ENCODE assay signal across 15 cellular contexts in genomic region chr17:47665655-47666054, GRCh38. TPM values are rescaled to one million over a fixed set of nuclear protein-coding genes. Genes with fewer than 3 reads are reported as not detected.
DNase-seq lines count a peak whose midpoint lies in the region; ATAC-seq and TF ChIP-seq lines count a peak whose summit lies in the region.
"Had no signal": no experiment of that assay in that cellular context is flagged by ENCODE, and none has a peak within 500 bp of the region (broad histone marks: within the 10 kb centered on the region; RNA-seq: fewer than 3 reads in every experiment).

No MANE protein-coding gene starts in this region.

- H3K4me3 ChIP-seq in HL-60 (replicated peaks; ENCODE audit: insufficient read depth, low read length): no peak overlapping the region
- H3K4me3 ChIP-seq in adipocyte (ENCODE audit: low read length): no peak overlapping the region
- H3K4me3 ChIP-seq in OCI-LY7 (ENCODE audit: low read depth, low read length, poor library complexity, severe bottlenecking): no peak overlapping the region
- H3K4me3 ChIP-seq: Peyer's patch had no signal

- H3K27ac Mint-ChIP-seq in activated CD8-positive, alpha-beta memory T cell treated with anti-CD3 and anti-CD28 coated beads, Interleukin-2, amount 10 ng/mL, durations not matched to agents 7 days and 5 days: no peak overlapping the region
- H3K27ac Mint-ChIP-seq: activated naive CD4-positive, alpha-beta T cell treated with anti-CD3 and anti-CD28 coated beads, Interleukin-2, amount 50 U/mL, for 24 hours; CD8-positive, alpha-beta T cell; memory B cell had no signal

- H3K4me1 ChIP-seq in adipocyte (ENCODE audit: control insufficient read depth, insufficient read depth, low read length) (peaks cover 40% of the 10 kb centered on the region), OCI-LY7 (ENCODE audit: insufficient read depth, low read length, poor library complexity, severe bottlenecking) (peaks cover 27% of the 10 kb centered on the region)
- H3K4me1 ChIP-seq: Peyer's patch had no signal

- H3K36me3 ChIP-seq in adipocyte (ENCODE audit: control insufficient read depth, insufficient read depth, low read length, severe bottlenecking) (peaks cover 96% of the 10 kb centered on the region), OCI-LY7 (ENCODE audit: insufficient read depth, low read length) (peaks cover 97% of the 10 kb centered on the region)

- no peaks in the 10 kb centered on the region for H3K27me3 ChIP-seq in HL-60 (ENCODE audit: insufficient read depth, poor library complexity, severe bottlenecking)
- H3K27me3 ChIP-seq in adipocyte (replicated peaks; ENCODE audit: control insufficient read depth, insufficient read depth, low read length): no peaks in the 10 kb centered on the region
- H3K27me3 ChIP-seq: Peyer's patch had no signal

- intact Hi-C loops in OCI-LY7 (cut with micrococcal nuclease; ENCODE audit: unreplicated experiment): no loop called here

- ATAC-seq in left lobe of liver: peak; percentile 25
- no peak for ATAC-seq in activated CD8-positive, alpha-beta memory T cell treated with anti-CD3 and anti-CD28 coated beads, Interleukin-2, amount 10 ng/mL, durations not matched to agents 7 days and 5 days
- ATAC-seq: CD8-positive, alpha-beta T cell had no signal

- peaks cover 56% of the 10 kb centered on the region for H3K4me1 Mint-ChIP-seq in activated CD8-positive, alpha-beta memory T cell treated with anti-CD3 and anti-CD28 coated beads, Interleukin-2, amount 10 ng/mL, durations not matched to agents 7 days and 5 days

- peaks cover 75% of the 10 kb centered on the region for H3K36me3 Mint-ChIP-seq in activated CD8-positive, alpha-beta memory T cell treated with anti-CD3 and anti-CD28 coated beads, Interleukin-2, amount 10 ng/mL, durations not matched to agents 7 days and 5 days

- no peak overlapping the region for H2AFZ ChIP-seq in OCI-LY7 (ENCODE audit: low read length)

- H3K9ac ChIP-seq in adipocyte (ENCODE audit: low read length): no peak overlapping the region

- no peaks in the 10 kb centered on the region for H3K27me3 Mint-ChIP-seq in activated CD8-positive, alpha-beta memory T cell treated with anti-CD3 and anti-CD28 coated beads, Interleukin-2, amount 10 ng/mL, durations not matched to agents 7 days and 5 days
- H3K27me3 Mint-ChIP-seq: activated naive CD4-positive, alpha-beta T cell treated with anti-CD3 and anti-CD28 coated beads, Interleukin-2, amount 50 U/mL, for 24 hours; memory B cell had no signal

- no peak overlapping the region for H3K4me2 ChIP-seq in OCI-LY7 (ENCODE audit: low read length)

- H3K9me3 ChIP-seq in adipocyte (ENCODE audit: control insufficient read depth, low read length) (no peaks in the 10 kb centered on the region), OCI-LY7 (ENCODE audit: low read length) (no peaks in the 10 kb centered on the region)
- H3K9me3 ChIP-seq: Peyer's patch had no signal

- H3K79me2 ChIP-seq in OCI-LY7 (ENCODE audit: insufficient read depth, low read depth, low read length): peaks cover 50% of the 10 kb centered on the region; the same call in 1 of the 2 replicates

- POLR2A ChIA-PET in OCI-LY7 (lab: Charles Lee): no interaction called here

- CTCF ChIA-PET in activated CD8-positive, alpha-beta memory T cell treated with anti-CD3 and anti-CD28 coated beads, Interleukin-2, amount 10 ng/mL, durations not matched to agents 7 days and 5 days (lab: Charles Lee): interaction anchor here (1.3 to 6.3 kb wide), 9 partner anchors 8 to 224 kb away, joined by 3 to 75 read pairs (median 17); partner anchors contain the start of genes KPNB1 and TBX21
- CTCF ChIA-PET in OCI-LY7 (lab: Charles Lee; ENCODE audit: unreplicated experiment): no interaction called here

- H3K27ac ChIP-seq in HL-60 (replicated peaks): peak overlapping the region; percentile 40
- H3K27ac ChIP-seq in OCI-LY7 (ENCODE audit: low read depth, low read length, poor library complexity, severe bottlenecking): no peak overlapping the region
- H3K27ac ChIP-seq: 22Rv1, Peyer's patch had no signal

- no peaks in the 10 kb centered on the region for H3K9me3 Mint-ChIP-seq in activated CD8-positive, alpha-beta memory T cell treated with anti-CD3 and anti-CD28 coated beads, Interleukin-2, amount 10 ng/mL, durations not matched to agents 7 days and 5 days (ENCODE audit: low read depth)
- H3K9me3 Mint-ChIP-seq: activated naive CD4-positive, alpha-beta T cell treated with anti-CD3 and anti-CD28 coated beads, Interleukin-2, amount 50 U/mL, for 24 hours; CD8-positive, alpha-beta T cell; memory B cell had no signal

- H3K4me3 Mint-ChIP-seq in activated CD8-positive, alpha-beta memory T cell treated with anti-CD3 and anti-CD28 coated beads, Interleukin-2, amount 10 ng/mL, durations not matched to agents 7 days and 5 days: no peak overlapping the region
- H3K4me3 Mint-ChIP-seq: activated naive CD4-positive, alpha-beta T cell treated with anti-CD3 and anti-CD28 coated beads, Interleukin-2, amount 50 U/mL, for 24 hours; CD8-positive, alpha-beta T cell; memory B cell had no signal

- DNase-seq in NOMO-1 treated with DMSO at 0.1 percent for 48 hours (lab: John Stamatoyannopoulos, UW; ENCODE audit: unreplicated experiment) (peak; percentile 56), NOMO-1 treated with dmso at 0.1 percent for 144 hours (lab: John Stamatoyannopoulos, UW; ENCODE audit: unreplicated experiment) (no peak), HL-60 (ENCODE audit: low read depth in 1 of 2, low spot score in 1 of 2) (peak; percentile 71 to 78), adipocyte (ENCODE audit: low read depth) (peak; percentile 87), left lobe of liver (ENCODE audit: low spot score) (no peak), OCI-LY7 (ENCODE audit: low spot score) (no peak)
- no peak for DNase-seq in activated CD8-positive, alpha-beta memory T cell treated with anti-CD3 and anti-CD28 coated beads, Interleukin-2, amount 10 ng/mL, durations not matched to agents 7 days and 5 days
- DNase-seq in activated CD8-positive, alpha-beta memory T cell treated with anti-CD3 and anti-CD28 coated beads, Interleukin-2, amount 50 U/mL, for 4 hours: no peak
- DNase-seq: CD8-positive, alpha-beta T cell; NCI-H2081 treated with DMSO at 0.1 percent for 48 hours; NCI-H526 treated with DMSO at 0.1 percent for 48 hours; Peyer's patch had no signal

- TF ChIP-seq CTCF in HL-60 (IDR thresholded peaks at IDR 0.05; ENCODE audit: insufficient read depth, low read length) (no peak), OCI-LY7 (conservative IDR thresholded peaks at IDR 0.05; ENCODE audit: low read length) (no peak)

- peaks cover 45% of the 10 kb centered on the region for H4K20me1 ChIP-seq in OCI-LY7 (ENCODE audit: insufficient read depth, low read length)

- BruUV-seq in OCI-LY7 (replicated peaks; lab: Mats Ljungman, UMichigan): no TSS peak

- no peaks in the 10 kb centered on the region for H3K9me2 ChIP-seq in OCI-LY7 (ENCODE audit: insufficient read depth, low read length)

RNA-seq across cellular contexts. Expression of gene KPNB1, which starts 15.9 kb away (rescaled TPM):
- 79.3 TPM for total RNA-seq in left lobe of liver
- 100 to 1,000 TPM; 413 to 525 TPM for total RNA-seq in activated CD8-positive, alpha-beta memory T cell treated with anti-CD3 and anti-CD28 coated beads, Interleukin-2, amount 10 ng/mL, durations not matched to agents 7 days and 5 days
- total RNA-seq in OCI-LY7 (2014; rRNA removed; shearing (Covaris generic)): 215 and 232 TPM in 2 replicates
- total RNA-seq in OCI-LY7 (2022): 423 and 453 TPM in 2 replicates

RNA-seq across cellular contexts. Expression of gene TBKBP1, which starts 28.3 kb away (rescaled TPM):
- total RNA-seq in left lobe of liver (2.2 TPM), OCI-LY7 (2022) (15.2 and 16.0 TPM in 2 replicates)
- 1 to 10 TPM; 2.6 to 3.0 TPM for total RNA-seq in activated CD8-positive, alpha-beta memory T cell treated with anti-CD3 and anti-CD28 coated beads, Interleukin-2, amount 10 ng/mL, durations not matched to agents 7 days and 5 days
- total RNA-seq in OCI-LY7 (2014; rRNA removed; shearing (Covaris generic)): 8.3 and 15.0 TPM in 2 replicates

Comparison
In these comparisons a context has a peak if more than half of its experiments do, and no peak if none do; other contexts are left out.
1. DNase-seq: peak in NOMO-1 treated with DMSO at 0.1 percent for 48 hours (single experiment), HL-60 (2 of 2) and adipocyte (single experiment); none in NOMO-1 treated with dmso at 0.1 percent for 144 hours (single experiment), left lobe of liver (single experiment), activated CD8-positive, alpha-beta memory T cell treated with anti-CD3 and anti-CD28 coated beads, Interleukin-2, amount 10 ng/mL, durations not matched to agents 7 days and 5 days (single experiment), OCI-LY7 (single experiment) and activated CD8-positive, alpha-beta memory T cell treated with anti-CD3 and anti-CD28 coated beads, Interleukin-2, amount 50 U/mL, for 4 hours (single experiment).